ENCODE assay signal across 11 cellular contexts in the genomic region with DNA sequence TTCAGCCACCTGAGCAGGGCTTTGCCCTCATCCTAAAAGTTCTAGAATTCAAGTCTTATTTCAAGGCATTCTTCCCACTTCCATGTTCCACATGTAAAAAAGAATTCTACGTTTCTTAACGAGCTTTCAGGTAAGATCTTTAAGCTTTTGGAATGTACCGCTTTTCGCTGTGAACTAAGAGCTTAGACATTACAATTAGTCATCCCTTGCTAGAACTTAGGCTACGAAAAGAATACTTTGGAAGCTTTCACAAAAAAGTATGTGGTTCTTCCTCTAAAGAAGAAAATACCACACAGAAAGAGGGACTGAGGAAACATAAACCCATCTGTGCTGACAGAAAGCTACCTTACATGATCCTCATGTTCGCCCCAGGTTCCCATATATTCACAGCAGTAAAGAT. TPM values are rescaled to one million over a fixed set of nuclear protein-coding genes. Genes with fewer than 3 reads are reported as not detected.
DNase-seq lines count a peak whose midpoint lies in the region; ATAC-seq and TF ChIP-seq lines count a peak whose summit lies in the region.
"Had no signal": no experiment of that assay in that cellular context is flagged by ENCODE, and none has a peak within 500 bp of the region (broad histone marks: within the 10 kb centered on the region; RNA-seq: fewer than 3 reads in every experiment).

No MANE protein-coding gene starts in this region.

- TF ChIP-seq CTCF in A673 (conservative IDR thresholded peaks at IDR 0.05; ENCODE audit: low read depth, low read length) (no peak), IMR-90 (conservative IDR thresholded peaks at IDR 0.05; ENCODE audit: low read depth, low read length) (no peak), breast epithelium (IDR thresholded peaks at IDR 0.05) (no peak)

- H3K4me1 ChIP-seq in A673 (ENCODE audit: insufficient read depth, low read length, poor library complexity, severe bottlenecking) = peaks cover 19% of the 10 kb centered on the region
- peaks cover 3% of the 10 kb centered on the region for H3K4me1 ChIP-seq in IMR-90 (ENCODE audit: control insufficient read depth, insufficient read depth, low read length)
- H3K4me1 ChIP-seq in breast epithelium = peaks cover 0 to 4% of the 10 kb centered on the region in 2 donors
- peaks cover 23% of the 10 kb centered on the region for H3K4me1 ChIP-seq in muscle layer of colon (ENCODE audit: insufficient read depth, low read length)

- dilution Hi-C loops in IMR-90 (cut with HindIII; ENCODE audit: low sequenced_read_pairs, unreplicated experiment) = no loop called here

- BruUV-seq in A673 (replicated peaks; lab: Mats Ljungman, UMichigan) = TSS peak; percentile 49
- BruUV-seq in IMR-90 (replicated peaks; lab: Mats Ljungman, UMichigan) = no TSS peak

- POLR2A ChIA-PET in A673 (lab: Charles Lee; ENCODE audit: low non-redundant PET) = interaction anchor here (0.5 kb wide), 1 partner anchor 164 kb away, joined by 4 read pairs; no protein-coding TSS in a partner anchor
- POLR2A ChIA-PET in IMR-90 (lab: Charles Lee; ENCODE audit: unreplicated experiment) = no interaction called here

- H3K9me1 ChIP-seq in IMR-90 (ENCODE audit: insufficient read depth, low read length) = peaks cover 4% of the 10 kb centered on the region; the same call in 1 of the 2 replicates

- TF ChIP-seq RAD21 in IMR-90 (IDR thresholded peaks at IDR 0.05; ENCODE audit: low read length) = no peak

- H3K9me3 ChIP-seq in A673 (ENCODE audit: low read depth, low read length, poor library complexity, severe bottlenecking) = no peaks in the 10 kb centered on the region
- no peaks in the 10 kb centered on the region for H3K9me3 ChIP-seq in IMR-90 (ENCODE audit: control insufficient read depth, insufficient read depth, low read length)
- no peaks in the 10 kb centered on the region for H3K9me3 ChIP-seq in breast epithelium
- H3K9me3 ChIP-seq in muscle layer of colon (ENCODE audit: low read length) = no peaks in the 10 kb centered on the region

- H3K27ac ChIP-seq in A673 (ENCODE audit: low read depth, low read length, poor library complexity, severe bottlenecking) = peak overlapping the region; percentile 86
- peak overlapping the region; percentile 19; the same call in 1 of the 2 replicates for H3K27ac ChIP-seq in IMR-90 (ENCODE audit: insufficient read depth, low read length)
- peak overlapping the region; percentile 81 to 99 for H3K27ac ChIP-seq in breast epithelium
- peak overlapping the region; percentile 81 for H3K27ac ChIP-seq in muscle layer of colon (ENCODE audit: low read depth, low read length)

- peak overlapping the region; percentile 89; the same call in 1 of the 2 replicates for H3K4me2 ChIP-seq in IMR-90 (ENCODE audit: low read depth, low read length)

- CTCF ChIA-PET in A673 (lab: Charles Lee) = interaction anchor here (0.5 to 1.1 kb wide), 3 partner anchors 12 to 53 kb away, joined by 3 to 5 read pairs (median 3); no protein-coding TSS in a partner anchor
- CTCF ChIA-PET in IMR-90 (lab: Yijun Ruan, JAX) = interaction anchor here (0.8 to 1.0 kb wide), 2 partner anchors 38 to 53 kb away, joined by 3 to 4 read pairs; no protein-coding TSS in a partner anchor

- H2AFZ ChIP-seq in IMR-90 (replicated peaks; ENCODE audit: low read length, poor library complexity) = no peak overlapping the region

- peak overlapping the region; percentile 75 for H2BK5ac ChIP-seq in IMR-90 (ENCODE audit: low read depth, low read length, poor library complexity, severe bottlenecking)

- H3K79me1 ChIP-seq in IMR-90 (ENCODE audit: low read depth in 1 of 2, low read length in 2 of 2) = peaks cover 22 to 51% of the 10 kb centered on the region in 2 experiments

- no peak overlapping the region for H2AK9ac ChIP-seq in IMR-90 (replicated peaks; ENCODE audit: low read depth, low read length, poor library complexity)

- DNase-seq in A673 (ENCODE audit: low spot score) (no peak), IMR-90 (peak; percentile 26), breast epithelium (ENCODE audit: low spot score in 2 of 2) (no peak), OCI-M2 (lab: John Stamatoyannopoulos, UW; ENCODE audit: unreplicated experiment) (no peak), NCI-H187 treated with DMSO at 0.1 percent for 48 hours (lab: John Stamatoyannopoulos, UW) (no peak), pons (ENCODE audit: low spot score) (no peak)
- DNase-seq: cortex of kidney had no signal

- no peak for ATAC-seq in IMR-90 (ENCODE audit: low read depth)
- ATAC-seq in HG02571 (IDR thresholded peaks at IDR 0.05; ENCODE audit: unreplicated experiment) = no peak

- H3K4me3 ChIP-seq in A673 (ENCODE audit: low read depth, low read length, poor library complexity, severe bottlenecking) = peak overlapping the region; percentile 72
- peak overlapping the region; percentile 57; the same call in 1 of the 2 replicates for H3K4me3 ChIP-seq in IMR-90 (ENCODE audit: insufficient read depth, low read depth, low read length)
- H3K4me3 ChIP-seq in breast epithelium = peak overlapping the region in 2 of 3 donors; percentile 75
- H3K4me3 ChIP-seq in muscle layer of colon (ENCODE audit: low read depth in 1 of 2, low read length in 2 of 2) = no peak overlapping the region

- H2BK120ac ChIP-seq in IMR-90 (ENCODE audit: low read depth, low read length) = peak overlapping the region; percentile 56; the same call in 1 of the 2 replicates

- peak overlapping the region; percentile 72 to 88; a peak in 3 of 4 replicates for H4K8ac ChIP-seq in IMR-90 (ENCODE audit: low read depth in 2 of 2, low read length in 2 of 2)

- H2BK20ac ChIP-seq in IMR-90 (ENCODE audit: low read depth, low read length) = peak overlapping the region; percentile 4; the same call in 1 of the 2 replicates

- no peaks in the 10 kb centered on the region for H4K20me1 ChIP-seq in IMR-90 (ENCODE audit: insufficient read depth, low read length)

- intact Hi-C loops in A673 (cut with micrococcal nuclease; ENCODE audit: unreplicated experiment) (no loop called here), IMR-90 (cut with micrococcal nuclease) (no loop called here), breast epithelium (cut with DNase I; ENCODE audit: low total_unique reads) (no loop called here)

- WGBS in IMR-90 (ENCODE audit: extremely low coverage in 2 of 2, insufficient read length in 1 of 2), 2 experiments = no CpG with 5 or more reads among the region's 6 CpGs

- H3K23ac ChIP-seq in IMR-90 (ENCODE audit: low read depth, low read length) = peak overlapping the region; percentile 91; the same call in 1 of the 2 replicates

- H3K14ac ChIP-seq in IMR-90 (replicated peaks; ENCODE audit: low read depth, low read length) = peak overlapping the region; percentile 53

- TF ChIP-seq POLR2A in IMR-90 (IDR thresholded peaks at IDR 0.05; ENCODE audit: low read depth, low read length) (no peak), breast epithelium (IDR thresholded peaks at IDR 0.05) (no peak)

- H4K91ac ChIP-seq in IMR-90 (ENCODE audit: insufficient read depth, low read depth, low read length) = peak overlapping the region; percentile 31

- peak overlapping the region; percentile 61 for H3K4ac ChIP-seq in IMR-90 (ENCODE audit: low read depth, low read length)

- H4K5ac ChIP-seq in IMR-90 (ENCODE audit: low read depth, low read length) = peak overlapping the region; percentile 23; the same call in 1 of the 2 replicates

- H2BK15ac ChIP-seq in IMR-90 (ENCODE audit: low read depth, low read length) = peak overlapping the region; percentile 57; the same call in 1 of the 3 replicates

- no peak overlapping the region for H3K18ac ChIP-seq in IMR-90 (ENCODE audit: low read depth, low read length)

- H3K27me3 ChIP-seq in A673 (replicated peaks; ENCODE audit: insufficient read depth, low read depth, low read length, poor library complexity) (no peaks in the 10 kb centered on the region), IMR-90 (ENCODE audit: control insufficient read depth, insufficient read depth, low read length) (no peaks in the 10 kb centered on the region), breast epithelium (no peaks in the 10 kb centered on the region), muscle layer of colon (ENCODE audit: control insufficient read depth in 1 of 2, insufficient read depth in 2 of 2, low read length in 2 of 2) (no peaks in the 10 kb centered on the region)

- H3K9ac ChIP-seq in IMR-90 (ENCODE audit: low read depth, low read length) (no peak overlapping the region; the same call in 1 of the 2 replicates), muscle layer of colon (ENCODE audit: low read length) (no peak overlapping the region)

- in situ Hi-C loops in IMR-90 (cut with MboI; ENCODE audit: low sequenced_read_pairs) = loop anchor here (5.0 kb wide), 1 partner anchor 41 kb away; no protein-coding TSS in a partner anchor

- peak overlapping the region; percentile 31; the same call in 1 of the 2 replicates for H2AK5ac ChIP-seq in IMR-90 (ENCODE audit: low read depth, low read length)

- H3K36me3 ChIP-seq in A673 (ENCODE audit: insufficient read depth, low read length, poor library complexity, severe bottlenecking) = peaks cover 5% of the 10 kb centered on the region
- no peaks in the 10 kb centered on the region for H3K36me3 ChIP-seq in IMR-90 (ENCODE audit: control insufficient read depth, insufficient read depth, low read length)
- no peaks in the 10 kb centered on the region for H3K36me3 ChIP-seq in breast epithelium
- H3K36me3 ChIP-seq in muscle layer of colon (ENCODE audit: insufficient read depth, low read length) = no peaks in the 10 kb centered on the region

- 0 out of 2 replicates have a peak overlapping the region, but pooled peaks have one; percentile 14 for H3K56ac ChIP-seq in IMR-90 (ENCODE audit: extremely low read depth, insufficient read depth, low read length)

RNA-seq across cellular contexts. Expression of a gene that starts 1.9 kb away (rescaled TPM):
- total RNA-seq in A673 (2021) (216 and 231 TPM in 2 replicates), IMR-90 (2012; rRNA removed) (56.7 and 61.7 TPM in 2 replicates), breast epithelium (100 to 1,000 TPM; 240 to 412 (median 283) TPM)
- polyA plus RNA-seq in IMR-90 (2012; rRNA removed) = 97.0 and 107 TPM in 2 replicates
- polyA plus RNA-seq in IMR-90 (2012; cell fraction: cytosol; rRNA removed) = 29.3 and 55.3 TPM in 2 replicates
- 250 and 340 TPM in 2 replicates for polyA plus RNA-seq in IMR-90 (2012; cell fraction: nucleus; rRNA removed; ENCODE audit: low replicate concordance)

RNA-seq across cellular contexts. Expression of a gene that starts 2.2 kb away (rescaled TPM):
- total RNA-seq in A673 (2021) = 13.9 and 16.7 TPM in 2 replicates
- 4.4 and 5.6 TPM in 2 replicates for total RNA-seq in IMR-90 (2012; rRNA removed)
- 5.3 and 6.3 TPM in 2 replicates for polyA plus RNA-seq in IMR-90 (2012; rRNA removed)
- 3.2 and 6.6 TPM in 2 replicates for polyA plus RNA-seq in IMR-90 (2012; cell fraction: cytosol; rRNA removed)
- 2.7 and 4.4 TPM in 2 replicates for polyA plus RNA-seq in IMR-90 (2012; cell fraction: nucleus; rRNA removed; ENCODE audit: low replicate concordance)
- total RNA-seq in breast epithelium = 100 to 1,000 TPM in 1 of 3 donors, 10 to 100 TPM in 2; 14.9 to 103 (median 17.1) TPM

RNA-seq across cellular contexts. Expression of a gene that starts 24.6 kb away (rescaled TPM):
- total RNA-seq in A673 (2021) = 90.9 and 101 TPM in 2 replicates
- 118 and 137 TPM in 2 replicates for total RNA-seq in IMR-90 (2012; rRNA removed)
- polyA plus RNA-seq in IMR-90 (2012; rRNA removed) = 126 and 131 TPM in 2 replicates
- 138 and 178 TPM in 2 replicates for polyA plus RNA-seq in IMR-90 (2012; cell fraction: cytosol; rRNA removed)
- 55.2 and 81.9 TPM in 2 replicates for polyA plus RNA-seq in IMR-90 (2012; cell fraction: nucleus; rRNA removed; ENCODE audit: low replicate concordance)
- 100 to 1,000 TPM in 2 of 3 donors, 10 to 100 TPM in 1; 87.2 to 120 (median 112) TPM for total RNA-seq in breast epithelium

RNA-seq across cellular contexts. Expression of a gene that starts 27.2 kb away (rescaled TPM):
- total RNA-seq in A673 (2021) (not detected in 2 replicates), IMR-90 (2012; rRNA removed) (not detected in 2 replicates), breast epithelium (not detected)
- polyA plus RNA-seq in IMR-90 (2012; rRNA removed) = not detected in 2 replicates
- 0.05 TPM in 1 of 2 replicates, not detected in the other for polyA plus RNA-seq in IMR-90 (2012; cell fraction: cytosol; rRNA removed)
- 0.39 and 0.64 TPM in 2 replicates for polyA plus RNA-seq in IMR-90 (2012; cell fraction: nucleus; rRNA removed; ENCODE audit: low replicate concordance)
- total RNA-seq: Daoy, RPMI7951 had no signal

RNA-seq across cellular contexts. Expression of a gene that starts 34.0 kb away (rescaled TPM):
- 57.2 and 58.9 TPM in 2 replicates for total RNA-seq in A673 (2021)
- total RNA-seq in IMR-90 (2012; rRNA removed) = 66.3 and 108 TPM in 2 replicates
- polyA plus RNA-seq in IMR-90 (2012; rRNA removed) = 78.7 and 84.2 TPM in 2 replicates
- polyA plus RNA-seq in IMR-90 (2012; cell fraction: cytosol; rRNA removed) = 46.5 and 88.3 TPM in 2 replicates
- polyA plus RNA-seq in IMR-90 (2012; cell fraction: nucleus; rRNA removed; ENCODE audit: low replicate concordance) = 15.0 and 38.6 TPM in 2 replicates
- 10 to 100 TPM; 12.1 to 22.4 (median 21.4) TPM for total RNA-seq in breast epithelium

Comparison
In these comparisons a context has a peak if more than half of its experiments do, and no peak if none do; other contexts are left out.
1. H3K27ac ChIP-seq: peak in every context shown above with its lines; median percentile 90 in breast epithelium; 86 in A673; 81 in muscle layer of colon; 19 in IMR-90.
2. H3K4me3 ChIP-seq: peak in A673 (single experiment), IMR-90 (single experiment) and breast epithelium (2 of 3); none in muscle layer of colon (0 of 2).